ENCODE assay signal across 9 cellular contexts in genomic region chr14:49582211-49582977, GRCh38. TPM values are rescaled to one million over a fixed set of nuclear protein-coding genes. Genes with fewer than 3 reads are reported as not detected.
DNase-seq lines count a peak whose midpoint lies in the region; ATAC-seq, FAIRE-seq and TF ChIP-seq lines count a peak whose summit lies in the region.
"Had no signal": no experiment of that assay in that cellular context is flagged by ENCODE, and none has a peak within 500 bp of the region (broad histone marks: within the 10 kb centered on the region; RNA-seq: fewer than 3 reads in every experiment).

No MANE protein-coding gene starts in this region.

- 0 out of 2 replicates have a peak overlapping the region, but pooled peaks have one; percentile 18 for H3K4me2 ChIP-seq in BLaER1
- peak overlapping the region; percentile 23 for H3K4me2 ChIP-seq in K562 (ENCODE audit: insufficient read depth, low read length)

- TF ChIP-seq CTCF in HFF-Myc (IDR thresholded peaks at IDR 0.05; ENCODE audit: low read depth, low read length, missing control alignments) (no peak), K562 (IDR thresholded peaks at IDR 0.05 in 2 of 3, conservative IDR thresholded peaks at IDR 0.05 in 1 of 3; ENCODE audit: insufficient read depth in 2 of 3, low read depth in 1 of 3, low read length in 3 of 3) (no peak)

- CTCF ChIA-PET in K562 (lab: Yijun Ruan, JAX; ENCODE audit: low intra/inter-chr PET ratio) = no interaction called here

- BruUV-seq in K562 (replicated peaks; lab: Mats Ljungman, UMichigan) = no TSS peak

- H3K9me3 ChIP-seq in BLaER1 = no peaks in the 10 kb centered on the region
- no peaks in the 10 kb centered on the region for H3K9me3 ChIP-seq in K562 (replicated peaks; ENCODE audit: control insufficient read depth, insufficient read depth, low read depth, low read length)
- no peaks in the 10 kb centered on the region for H3K9me3 ChIP-seq in HAP-1
- H3K9me3 ChIP-seq: thyroid gland had no signal

- peaks cover 45% of the 10 kb centered on the region for H3K4me1 ChIP-seq in BLaER1
- H3K4me1 ChIP-seq in K562 (replicated peaks in 1 of 2; ENCODE audit: control insufficient read depth in 2 of 2, insufficient read depth in 2 of 2, low read length in 2 of 2) = peaks cover 6 to 8% of the 10 kb centered on the region in 2 experiments; a peak in 4 of 5 replicates
- peaks cover 9% of the 10 kb centered on the region for H3K4me1 ChIP-seq in HAP-1

- in situ Hi-C loops in K562 (cut with MboI) (no loop called here), HAP-1 (cut with MboI; ENCODE audit: low sequenced_read_pairs) (no loop called here)

- H2AFZ ChIP-seq in K562 (ENCODE audit: low read depth, low read length) = no peak overlapping the region

- TF ChIP-seq RAD21 in K562 (CRISPR knock-in tag; conservative IDR thresholded peaks at IDR 0.05 in 1 of 2, IDR thresholded peaks at IDR 0.05 in 1 of 2) = no peak

- POLR2A ChIA-PET in K562 (lab: Yijun Ruan, JAX) = no interaction called here

- H4K20me1 ChIP-seq in BLaER1 (peaks cover 86% of the 10 kb centered on the region), K562 (replicated peaks; ENCODE audit: control insufficient read depth, insufficient read depth, low read length) (peaks cover 30% of the 10 kb centered on the region)

- H3K27me3 ChIP-seq in BLaER1 (no peaks in the 10 kb centered on the region), K562 (ENCODE audit: control insufficient read depth in 2 of 2, insufficient read depth in 2 of 2, low read length in 2 of 2) (no peaks in the 10 kb centered on the region), HAP-1 (ENCODE audit: low read depth) (no peaks in the 10 kb centered on the region)
- H3K27me3 ChIP-seq: thyroid gland had no signal

- H3K27ac ChIP-seq in BLaER1 = no peak overlapping the region
- H3K27ac ChIP-seq in K562 (ENCODE audit: extremely low read depth, low read depth, low read length) = peak overlapping the region; percentile 37; the same call in 2 of the 3 replicates
- H3K27ac ChIP-seq: thyroid gland had no signal

- H3K9ac ChIP-seq in BLaER1 (no peak overlapping the region; the same call in 1 of the 2 replicates), K562 (ENCODE audit: insufficient read depth in 1 of 2, low read depth in 2 of 2, low read length in 2 of 2) (peak overlapping the region in 1 of 2 experiments; percentile 99; a peak in 1 of 4 replicates)

- peak; percentile 77 for TF ChIP-seq POLR2A in K562 (conservative IDR thresholded peaks at IDR 0.05)

- WGBS in K562 (ENCODE audit: insufficient coverage, low coverage, missing lambda C conversion rate) = 68% methylated on average over 4 of the region's 4 CpGs

- no peak for DNase-seq in HFF-Myc (ENCODE audit: extremely low read depth, low read depth)
- no peak for DNase-seq in K562 (ENCODE audit: extremely low read depth in 1 of 4, low spot score in 3 of 4)
- no peak for DNase-seq in HuH-7.5 (ENCODE audit: low spot score)
- no peak for DNase-seq in HAP-1 (ENCODE audit: low spot score in 2 of 2)
- DNase-seq: hypothalamus, SIG-M5, thyroid gland had no signal

- peaks cover 72% of the 10 kb centered on the region for H3K36me3 ChIP-seq in BLaER1
- peaks cover 54% of the 10 kb centered on the region for H3K36me3 ChIP-seq in K562 (ENCODE audit: control insufficient read depth, insufficient read depth, low read length)
- peaks cover 48% of the 10 kb centered on the region for H3K36me3 ChIP-seq in HAP-1 (replicated peaks)

- no peak overlapping the region for H3K4me3 ChIP-seq in BLaER1
- H3K4me3 ChIP-seq in HFF-Myc (replicated peaks; ENCODE audit: low read depth, low read length) = peak overlapping the region; percentile 87; the same call in 1 of the 2 replicates
- peak overlapping the region; percentile 82; the same call in 1 of the 2 replicates for H3K4me3 ChIP-seq in K562
- no peak overlapping the region for H3K4me3 ChIP-seq in HAP-1
- H3K4me3 ChIP-seq: thyroid gland had no signal

- H3K9me1 ChIP-seq in K562 (ENCODE audit: control insufficient read depth, insufficient read depth, low read length) = peaks cover 3% of the 10 kb centered on the region

- FAIRE-seq in K562 (lab: Jason Lieb, UNC) = no peak

- H3K79me2 ChIP-seq in K562 (ENCODE audit: control insufficient read depth, insufficient read depth, low read length) = peaks cover 67% of the 10 kb centered on the region

- TF ChIP-seq EP300 in K562 (IDR thresholded peaks at IDR 0.05; ENCODE audit: low read length) = no peak

- intact Hi-C loops in K562 (cut with micrococcal nuclease) = no loop called here

- ATAC-seq in K562 (peak; percentile 3), GM18502 (IDR thresholded peaks at IDR 0.05; ENCODE audit: poor library complexity, unreplicated experiment) (no peak)

RNA-seq across cellular contexts. Expression of gene RPS29, which starts 3.8 kb away (rescaled TPM):
- total RNA-seq in K562 (2011; cell fraction: chromatin; rRNA removed; ENCODE audit: low replicate concordance) = 195 and 300 TPM in 2 replicates
- 873 and 1,048 TPM in 2 replicates for total RNA-seq in K562 (2011; cell fraction: nucleolus; rRNA removed)
- total RNA-seq in K562 (2011; cell fraction: nucleoplasm; rRNA removed) = 995 and 2,020 TPM in 2 replicates
- 1,697 and 2,097 TPM in 2 replicates for total RNA-seq in K562 (2014; rRNA removed)
- 2,267 and 2,448 TPM in 2 replicates for total RNA-seq in K562 (2014; rRNA removed; fragmentation: Illumina TruSeq; extraction: Trizol)
- total RNA-seq in K562 (2015; rRNA removed; fragmentation: Illumina TruSeq; extraction: Trizol) = 1,631 and 1,703 TPM in 2 replicates
- total RNA-seq in K562 (2021) = 1,545 and 1,745 TPM in 2 replicates
- 4,700 and 6,302 TPM in 2 replicates for polyA plus RNA-seq in K562 (2011; rRNA removed)
- 14,332 and 23,945 TPM in 2 replicates for polyA plus RNA-seq in K562 (2011; cell fraction: cytosol; rRNA removed)
- 1,717 and 2,801 TPM in 2 replicates for polyA plus RNA-seq in K562 (2011; cell fraction: nucleus; rRNA removed)
- polyA plus RNA-seq in K562 (2012) = 3,166 and 9,985 TPM in 2 replicates
- 2,124 and 2,563 TPM in 2 replicates for polyA plus RNA-seq in K562 (2014; fragmentation: Illumina TruSeq; extraction: Trizol)
- polyA plus RNA-seq in K562 (2014; fragmentation: Nextera tagmentation; extraction: Ambion mirVana) = 1,000 to 10,000 TPM; 3,039 to 3,940 TPM
- polyA plus RNA-seq in K562 (2014; rRNA removed) = 5,012 and 5,352 TPM in 2 replicates
- polyA minus RNA-seq in K562 (2011; rRNA and poly(A)+ RNA removed) = 729 and 894 TPM in 2 replicates
- polyA minus RNA-seq in K562 (2011; cell fraction: cytosol; rRNA and poly(A)+ RNA removed) = 383 and 451 TPM in 2 replicates
- polyA minus RNA-seq in K562 (2011; cell fraction: nucleus; rRNA and poly(A)+ RNA removed) = 167 and 339 TPM in 2 replicates

RNA-seq across cellular contexts. Expression of gene LRR1, which starts 16.3 kb away (rescaled TPM):
- 19.6 and 52.5 TPM in 2 replicates for total RNA-seq in K562 (2011; cell fraction: chromatin; rRNA removed; ENCODE audit: low replicate concordance)
- total RNA-seq in K562 (2011; cell fraction: nucleolus; rRNA removed) = 11.5 and 18.7 TPM in 2 replicates
- 26.2 and 30.9 TPM in 2 replicates for total RNA-seq in K562 (2011; cell fraction: nucleoplasm; rRNA removed)
- total RNA-seq in K562 (2014; rRNA removed) (34.0 and 34.8 TPM in 2 replicates), K562 (2014; rRNA removed; fragmentation: Illumina TruSeq; extraction: Trizol) (29.0 and 33.9 TPM in 2 replicates), K562 (2015; rRNA removed; fragmentation: Illumina TruSeq; extraction: Trizol) (33.6 and 36.4 TPM in 2 replicates), K562 (2021) (30.7 and 35.3 TPM in 2 replicates)
- polyA plus RNA-seq in K562 (2011; rRNA removed) (25.1 and 31.8 TPM in 2 replicates), K562 (2014; fragmentation: Illumina TruSeq; extraction: Trizol) (26.5 and 31.8 TPM in 2 replicates), K562 (2014; fragmentation: Nextera tagmentation; extraction: Ambion mirVana) (10 to 100 TPM; 56.5 to 58.1 TPM), K562 (2014; rRNA removed) (29.3 and 34.7 TPM in 2 replicates)
- polyA plus RNA-seq in K562 (2011; cell fraction: cytosol; rRNA removed) = 11.3 and 20.1 TPM in 2 replicates
- 9.1 and 11.2 TPM in 2 replicates for polyA plus RNA-seq in K562 (2011; cell fraction: nucleus; rRNA removed)
- 19.6 and 26.4 TPM in 2 replicates for polyA plus RNA-seq in K562 (2012)
- polyA minus RNA-seq in K562 (2011; rRNA and poly(A)+ RNA removed) = 21.7 and 23.9 TPM in 2 replicates
- 6.6 and 7.9 TPM in 2 replicates for polyA minus RNA-seq in K562 (2011; cell fraction: cytosol; rRNA and poly(A)+ RNA removed)
- polyA minus RNA-seq in K562 (2011; cell fraction: nucleus; rRNA and poly(A)+ RNA removed) = 9.6 and 15.3 TPM in 2 replicates

RNA-seq across cellular contexts. Expression of gene RPL36AL, which starts 38.0 kb away (rescaled TPM):
- 16.2 and 23.7 TPM in 2 replicates for total RNA-seq in K562 (2011; cell fraction: chromatin; rRNA removed; ENCODE audit: low replicate concordance)
- total RNA-seq in K562 (2011; cell fraction: nucleolus; rRNA removed) = 13.3 and 18.2 TPM in 2 replicates
- 29.0 and 31.3 TPM in 2 replicates for total RNA-seq in K562 (2011; cell fraction: nucleoplasm; rRNA removed)
- total RNA-seq in K562 (2014; rRNA removed) (270 and 365 TPM in 2 replicates), K562 (2014; rRNA removed; fragmentation: Illumina TruSeq; extraction: Trizol) (358 and 392 TPM in 2 replicates), K562 (2015; rRNA removed; fragmentation: Illumina TruSeq; extraction: Trizol) (329 and 335 TPM in 2 replicates), K562 (2021) (139 and 146 TPM in 2 replicates)
- polyA plus RNA-seq in K562 (2011; rRNA removed) (131 and 189 TPM in 2 replicates), K562 (2014; fragmentation: Illumina TruSeq; extraction: Trizol) (360 and 378 TPM in 2 replicates), K562 (2014; fragmentation: Nextera tagmentation; extraction: Ambion mirVana) (100 to 1,000 TPM; 625 to 674 TPM), K562 (2014; rRNA removed) (354 and 366 TPM in 2 replicates)
- 41.7 and 104 TPM in 2 replicates for polyA plus RNA-seq in K562 (2011; cell fraction: cytosol; rRNA removed)
- 25.6 and 49.4 TPM in 2 replicates for polyA plus RNA-seq in K562 (2011; cell fraction: nucleus; rRNA removed)
- polyA plus RNA-seq in K562 (2012) = 211 and 413 TPM in 2 replicates
- polyA minus RNA-seq in K562 (2011; rRNA and poly(A)+ RNA removed) = 220 and 225 TPM in 2 replicates
- 38.2 and 45.7 TPM in 2 replicates for polyA minus RNA-seq in K562 (2011; cell fraction: cytosol; rRNA and poly(A)+ RNA removed)
- 7.0 and 20.1 TPM in 2 replicates for polyA minus RNA-seq in K562 (2011; cell fraction: nucleus; rRNA and poly(A)+ RNA removed)

RNA-seq across cellular contexts. Expression of gene MGAT2, which starts 38.2 kb away (rescaled TPM):
- 18.8 and 20.9 TPM in 2 replicates for total RNA-seq in K562 (2011; cell fraction: chromatin; rRNA removed; ENCODE audit: low replicate concordance)
- total RNA-seq in K562 (2011; cell fraction: nucleolus; rRNA removed) = 27.7 and 29.3 TPM in 2 replicates
- 23.7 and 24.6 TPM in 2 replicates for total RNA-seq in K562 (2011; cell fraction: nucleoplasm; rRNA removed)
- total RNA-seq in K562 (2014; rRNA removed) (29.7 and 30.2 TPM in 2 replicates), K562 (2014; rRNA removed; fragmentation: Illumina TruSeq; extraction: Trizol) (24.9 and 26.9 TPM in 2 replicates), K562 (2015; rRNA removed; fragmentation: Illumina TruSeq; extraction: Trizol) (30.7 and 31.0 TPM in 2 replicates), K562 (2021) (32.3 and 33.3 TPM in 2 replicates)
- polyA plus RNA-seq in K562 (2011; rRNA removed) (14.0 and 19.2 TPM in 2 replicates), K562 (2014; fragmentation: Illumina TruSeq; extraction: Trizol) (20.4 and 24.4 TPM in 2 replicates), K562 (2014; fragmentation: Nextera tagmentation; extraction: Ambion mirVana) (under 1 TPM in 1 of 2 experiments, not detected in 1; 0.03 TPM), K562 (2014; rRNA removed) (18.8 and 20.9 TPM in 2 replicates)
- polyA plus RNA-seq in K562 (2011; cell fraction: cytosol; rRNA removed) = 12.4 and 16.7 TPM in 2 replicates
- polyA plus RNA-seq in K562 (2011; cell fraction: nucleus; rRNA removed) = 8.5 and 8.7 TPM in 2 replicates
- polyA plus RNA-seq in K562 (2012) = 11.9 and 21.0 TPM in 2 replicates
- 23.8 and 24.6 TPM in 2 replicates for polyA minus RNA-seq in K562 (2011; rRNA and poly(A)+ RNA removed)
- 12.2 and 13.4 TPM in 2 replicates for polyA minus RNA-seq in K562 (2011; cell fraction: cytosol; rRNA and poly(A)+ RNA removed)
- 7.8 and 15.9 TPM in 2 replicates for polyA minus RNA-seq in K562 (2011; cell fraction: nucleus; rRNA and poly(A)+ RNA removed)

RNA-seq across cellular contexts. Expression of gene DNAAF2, which starts 52.6 kb away (rescaled TPM):
- 3.6 and 4.2 TPM in 2 replicates for total RNA-seq in K562 (2011; cell fraction: chromatin; rRNA removed; ENCODE audit: low replicate concordance)
- 4.7 and 5.5 TPM in 2 replicates for total RNA-seq in K562 (2011; cell fraction: nucleolus; rRNA removed)
- 3.3 and 3.6 TPM in 2 replicates for total RNA-seq in K562 (2011; cell fraction: nucleoplasm; rRNA removed)
- 14.6 and 14.7 TPM in 2 replicates for total RNA-seq in K562 (2014; rRNA removed)
- total RNA-seq in K562 (2014; rRNA removed; fragmentation: Illumina TruSeq; extraction: Trizol) = 11.1 and 12.5 TPM in 2 replicates
- 10.6 and 11.2 TPM in 2 replicates for total RNA-seq in K562 (2015; rRNA removed; fragmentation: Illumina TruSeq; extraction: Trizol)
- total RNA-seq in K562 (2021) = 11.0 and 11.7 TPM in 2 replicates
- 7.8 and 10.3 TPM in 2 replicates for polyA plus RNA-seq in K562 (2011; rRNA removed)
- polyA plus RNA-seq in K562 (2011; cell fraction: cytosol; rRNA removed) = 3.9 and 6.6 TPM in 2 replicates
- polyA plus RNA-seq in K562 (2011; cell fraction: nucleus; rRNA removed) = 2.7 and 3.3 TPM in 2 replicates
- 6.7 and 8.7 TPM in 2 replicates for polyA plus RNA-seq in K562 (2012)
- polyA plus RNA-seq in K562 (2014; fragmentation: Illumina TruSeq; extraction: Trizol) = 11.2 and 11.4 TPM in 2 replicates
- polyA plus RNA-seq in K562 (2014; fragmentation: Nextera tagmentation; extraction: Ambion mirVana) = 1 to 10 TPM; 2.4 to 4.0 TPM
- polyA plus RNA-seq in K562 (2014; rRNA removed) = 12.0 and 13.9 TPM in 2 replicates
- polyA minus RNA-seq in K562 (2011; rRNA and poly(A)+ RNA removed) = 4.6 and 5.2 TPM in 2 replicates
- polyA minus RNA-seq in K562 (2011; cell fraction: cytosol; rRNA and poly(A)+ RNA removed) = 3.2 and 3.5 TPM in 2 replicates
- 2.8 and 3.4 TPM in 2 replicates for polyA minus RNA-seq in K562 (2011; cell fraction: nucleus; rRNA and poly(A)+ RNA removed)

Comparison
In these comparisons a context has a peak if more than half of its experiments do, and no peak if none do; other contexts are left out.
1. H3K4me3 ChIP-seq: peak in HFF-Myc (single experiment) and K562 (single experiment); none in BLaER1 (single experiment) and HAP-1 (single experiment).